ENCODE assay signal across 23 cellular contexts in the genomic region with DNA sequence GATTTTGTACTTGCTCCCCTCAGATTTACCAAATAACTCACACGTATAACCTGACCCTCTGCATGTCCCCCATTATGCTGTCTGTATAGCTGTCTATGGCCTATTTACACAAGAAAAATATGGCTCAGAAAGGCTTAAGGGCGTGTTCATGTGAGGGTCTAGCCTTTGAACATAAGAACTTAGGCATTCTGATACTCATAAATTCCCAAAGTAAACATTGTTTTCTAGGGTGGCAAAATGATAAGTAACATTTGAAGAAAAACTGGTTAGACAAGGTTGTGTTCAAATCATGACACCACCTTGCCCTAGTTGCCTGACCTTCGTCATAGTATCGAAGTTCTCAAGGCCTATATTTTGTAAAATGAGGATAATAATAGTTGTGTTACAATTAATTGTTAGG.
"Had no signal": no experiment of that assay in that cellular context is flagged by ENCODE, and none has a peak within 500 bp of the region (broad histone marks: within the 10 kb centered on the region; RNA-seq: fewer than 3 reads in every experiment).

No MANE protein-coding gene starts in this region.

- ATAC-seq: activated T-cell treated with anti-CD3 and anti-CD28 coated beads, Interleukin-2, amount 50 U/mL, for 4 hours; right lobe of liver; stimulated activated memory B cell treated with anti-CD40 and anti-IgM and Interleukin-4, amounts not matched to agents 10 μg/mL and 1 μg/mL and 100 μg/mL, for 72 hours; WTC11 had no signal

- H3K27me3 ChIP-seq: right lobe of liver, stomach, suprapubic skin, tibial nerve, uterus had no signal

- H3K36me3 ChIP-seq: left ventricle myocardium inferior, right lobe of liver, stomach, suprapubic skin, tibial nerve, uterus had no signal

- H3K4me3 ChIP-seq: left ventricle myocardium inferior, right lobe of liver, skin epidermis, stomach, suprapubic skin, tibial nerve, uterus had no signal

- H3K27ac ChIP-seq: left ventricle myocardium inferior, right lobe of liver, skin epidermis, stomach, suprapubic skin, tibial nerve, uterus had no signal

- H3K9me3 ChIP-seq: left ventricle myocardium inferior, right lobe of liver, stomach, suprapubic skin, tibial nerve, uterus had no signal

- DNase-seq: activated CD8-positive, alpha-beta memory T cell treated with anti-CD3 and anti-CD28 coated beads for 24 hours; activated CD8-positive, alpha-beta memory T cell treated with anti-CD3 and anti-CD28 coated beads, Interleukin-2, amount 50 U/mL, for 4 hours; activated naive CD4-positive, alpha-beta T cell treated with anti-CD3 and anti-CD28 coated beads for 36 hours; activated naive CD8-positive, alpha-beta T cell treated with anti-CD3 and anti-CD28 coated beads, Interleukin-2, amount 10 ng/mL, durations not matched to agents 7 days and 5 days; activated T-cell treated with anti-CD3 and anti-CD28 coated beads, Interleukin-2, amount 50 U/mL, for 4 hours; amygdala; cerebellar nuclear complex; effector CD4-positive, alpha-beta T cell; erythroblast; foreskin fibroblast; immature natural killer cell; left ventricle myocardium inferior; nucleus accumbens; right lobe of liver; stomach; T-helper 9 cell; uterus had no signal

- H3K4me1 ChIP-seq: left ventricle myocardium inferior, right lobe of liver, stomach, suprapubic skin, tibial nerve, uterus had no signal

- FAIRE-seq: endometrium had no signal
